In the genomic region with DNA sequence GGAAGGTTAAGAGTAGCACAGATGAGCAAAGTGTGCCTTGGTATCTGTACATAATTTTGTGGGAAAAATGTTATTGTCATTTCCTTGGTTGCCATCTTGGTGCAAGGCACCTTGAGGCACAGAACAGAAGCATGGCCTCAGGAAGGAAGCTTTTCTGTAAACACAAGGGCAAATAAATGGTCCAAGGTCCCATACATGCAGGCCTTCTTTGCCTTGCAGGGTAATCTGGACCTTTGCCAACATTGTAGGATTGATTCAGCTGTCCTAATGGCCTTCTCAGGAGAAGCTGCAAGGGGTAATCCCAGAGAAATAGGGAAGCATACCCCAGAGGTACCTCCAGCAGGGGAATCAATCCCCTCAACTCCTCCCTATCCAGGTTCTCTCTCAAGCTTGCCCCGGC, we compare ENCODE assay signal across 12 cellular contexts. TPM values are rescaled to one million over a fixed set of nuclear protein-coding genes. Genes with fewer than 3 reads are reported as not detected.
"Had no signal": no experiment of that assay in that cellular context is flagged by ENCODE, and none has a peak within 500 bp of the region (broad histone marks: within the 10 kb centered on the region; RNA-seq: fewer than 3 reads in every experiment).

No MANE protein-coding gene starts in this region.

- H3K4me2 ChIP-seq: GM23338 had no signal

- H3K27ac ChIP-seq: GM23248 had no signal

- FAIRE-seq: H1, H54 had no signal

- H3K4me1 ChIP-seq: HAP-1 had no signal

- DNase-seq: GM23248, GOT3, H7, H9, HCEC 1CT, HFFc6 had no signal

- H3K9ac ChIP-seq: GM23248 had no signal

- ATAC-seq: GM23338, HCT116 had no signal

- H3K36me3 ChIP-seq: HAP-1 had no signal

- H2AFZ ChIP-seq: GM23248, GM23338 had no signal

- H3K4me3 ChIP-seq: GM23248, GM23338, HAP-1 had no signal

RNA-seq across cellular contexts. Expression of gene ACER1, which starts 44.7 kb away (rescaled TPM):
- total RNA-seq: GM23338, H1, H4, H7, H9, HFFc6 had no signal
- polyA plus RNA-seq: GM23338 had no signal
